In the genomic region with DNA sequence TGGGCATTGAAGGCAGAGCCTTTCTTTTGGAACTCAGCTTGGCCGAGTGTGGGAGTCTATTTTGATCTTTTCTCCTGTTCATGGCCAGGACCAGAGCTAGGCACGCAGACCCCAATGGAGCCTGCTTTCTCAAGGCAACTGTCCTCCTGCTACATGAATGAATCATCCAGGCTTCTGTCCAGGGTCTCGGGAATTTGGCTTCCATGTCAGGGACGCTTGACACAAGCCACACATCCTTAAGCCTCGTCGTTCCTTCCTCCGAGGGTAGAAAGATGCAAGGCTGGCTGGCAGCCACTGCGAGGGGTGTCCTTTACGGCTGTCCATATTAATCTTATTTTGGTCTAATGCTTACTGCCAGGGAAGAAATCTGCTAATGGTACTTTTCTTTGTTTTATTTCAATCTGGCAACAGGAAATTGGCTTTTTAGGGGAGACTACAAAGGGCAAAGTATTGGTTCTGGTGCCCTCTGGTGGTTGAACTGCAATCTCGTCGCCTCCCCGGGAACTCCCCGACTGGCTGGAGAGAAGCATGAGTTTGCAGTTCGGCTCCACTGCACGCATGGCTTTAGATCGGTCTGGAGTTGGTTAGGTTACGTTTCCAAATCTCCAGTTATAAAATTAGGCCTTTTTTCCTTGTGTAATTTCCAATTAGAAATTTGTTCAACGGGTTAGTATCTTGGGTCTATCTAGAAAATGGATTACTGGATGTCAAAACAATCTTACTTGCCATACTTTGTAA, we compare ENCODE assay signal across 1 cellular context.
TF ChIP-seq lines count a peak whose summit lies in the region.

No MANE protein-coding gene starts in this region.

TF ChIP-seq in HepG2, 621 proteins besides CTCF, POLR2A, EP300 and RAD21 (continued from another document and continues in another):
- TF ChIP-seq, protein P1, sequence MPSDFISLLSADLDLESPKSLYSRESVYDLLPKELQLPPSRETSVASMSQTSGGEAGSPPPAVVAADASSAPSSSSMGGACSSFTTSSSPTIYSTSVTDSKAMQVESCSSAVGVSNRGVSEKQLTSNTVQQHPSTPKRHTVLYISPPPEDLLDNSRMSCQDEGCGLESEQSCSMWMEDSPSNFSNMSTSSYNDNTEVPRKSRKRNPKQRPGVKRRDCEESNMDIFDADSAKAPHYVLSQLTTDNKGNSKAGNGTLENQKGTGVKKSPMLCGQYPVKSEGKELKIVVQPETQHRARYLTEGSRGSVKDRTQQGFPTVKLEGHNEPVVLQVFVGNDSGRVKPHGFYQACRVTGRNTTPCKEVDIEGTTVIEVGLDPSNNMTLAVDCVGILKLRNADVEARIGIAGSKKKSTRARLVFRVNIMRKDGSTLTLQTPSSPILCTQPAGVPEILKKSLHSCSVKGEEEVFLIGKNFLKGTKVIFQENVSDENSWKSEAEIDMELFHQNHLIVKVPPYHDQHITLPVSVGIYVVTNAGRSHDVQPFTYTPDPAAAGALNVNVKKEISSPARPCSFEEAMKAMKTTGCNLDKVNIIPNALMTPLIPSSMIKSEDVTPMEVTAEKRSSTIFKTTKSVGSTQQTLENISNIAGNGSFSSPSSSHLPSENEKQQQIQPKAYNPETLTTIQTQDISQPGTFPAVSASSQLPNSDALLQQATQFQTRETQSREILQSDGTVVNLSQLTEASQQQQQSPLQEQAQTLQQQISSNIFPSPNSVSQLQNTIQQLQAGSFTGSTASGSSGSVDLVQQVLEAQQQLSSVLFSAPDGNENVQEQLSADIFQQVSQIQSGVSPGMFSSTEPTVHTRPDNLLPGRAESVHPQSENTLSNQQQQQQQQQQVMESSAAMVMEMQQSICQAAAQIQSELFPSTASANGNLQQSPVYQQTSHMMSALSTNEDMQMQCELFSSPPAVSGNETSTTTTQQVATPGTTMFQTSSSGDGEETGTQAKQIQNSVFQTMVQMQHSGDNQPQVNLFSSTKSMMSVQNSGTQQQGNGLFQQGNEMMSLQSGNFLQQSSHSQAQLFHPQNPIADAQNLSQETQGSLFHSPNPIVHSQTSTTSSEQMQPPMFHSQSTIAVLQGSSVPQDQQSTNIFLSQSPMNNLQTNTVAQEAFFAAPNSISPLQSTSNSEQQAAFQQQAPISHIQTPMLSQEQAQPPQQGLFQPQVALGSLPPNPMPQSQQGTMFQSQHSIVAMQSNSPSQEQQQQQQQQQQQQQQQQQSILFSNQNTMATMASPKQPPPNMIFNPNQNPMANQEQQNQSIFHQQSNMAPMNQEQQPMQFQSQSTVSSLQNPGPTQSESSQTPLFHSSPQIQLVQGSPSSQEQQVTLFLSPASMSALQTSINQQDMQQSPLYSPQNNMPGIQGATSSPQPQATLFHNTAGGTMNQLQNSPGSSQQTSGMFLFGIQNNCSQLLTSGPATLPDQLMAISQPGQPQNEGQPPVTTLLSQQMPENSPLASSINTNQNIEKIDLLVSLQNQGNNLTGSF (CRISPR knock-in tag; IDR thresholded peaks at IDR 0.05): no peak
- TF ChIP-seq HDAC1 (CRISPR knock-in tag; IDR thresholded peaks at IDR 0.05): peak; percentile 65
- no peak for TF ChIP-seq RBFOX2 (IDR thresholded peaks at IDR 0.05; ENCODE audit: low read depth, low read length)
- no peak for TF ChIP-seq SNAPC2 (CRISPR knock-in tag; IDR thresholded peaks at IDR 0.05)
- peak; percentile 48 for TF ChIP-seq YY1 (IDR thresholded peaks at IDR 0.05; ENCODE audit: insufficient read depth, insufficient replicate concordance, low read depth, low read length)
- no peak for TF ChIP-seq ZNF713 (CRISPR knock-in tag; IDR thresholded peaks at IDR 0.05)
- TF ChIP-seq MAFF (IDR thresholded peaks at IDR 0.05; ENCODE audit: low read depth, low read length): peak; percentile 24; the same call in 1 of the 2 replicates
- TF ChIP-seq PHF21A (CRISPR knock-in tag; IDR thresholded peaks at IDR 0.05): peak; percentile 66; the same call in 1 of the 2 replicates
- TF ChIP-seq PITX1 (CRISPR knock-in tag; IDR thresholded peaks at IDR 0.05): 0 out of 2 replicates have a peak, but pooled peaks have one; percentile 29
- TF ChIP-seq ZNF550 (CRISPR knock-in tag; IDR thresholded peaks at IDR 0.05; ENCODE audit: borderline replicate concordance): no peak
- TF ChIP-seq NR2F1 (CRISPR knock-in tag; IDR thresholded peaks at IDR 0.05): 0 out of 4 replicates have a peak, but pooled peaks of 1 of the 2 experiments have one; percentile 17
- no peak for TF ChIP-seq KLF13 (CRISPR knock-in tag; IDR thresholded peaks at IDR 0.05)
- TF ChIP-seq GABPB1 (CRISPR knock-in tag; IDR thresholded peaks at IDR 0.05): peak; percentile 41
- TF ChIP-seq, protein P2, sequence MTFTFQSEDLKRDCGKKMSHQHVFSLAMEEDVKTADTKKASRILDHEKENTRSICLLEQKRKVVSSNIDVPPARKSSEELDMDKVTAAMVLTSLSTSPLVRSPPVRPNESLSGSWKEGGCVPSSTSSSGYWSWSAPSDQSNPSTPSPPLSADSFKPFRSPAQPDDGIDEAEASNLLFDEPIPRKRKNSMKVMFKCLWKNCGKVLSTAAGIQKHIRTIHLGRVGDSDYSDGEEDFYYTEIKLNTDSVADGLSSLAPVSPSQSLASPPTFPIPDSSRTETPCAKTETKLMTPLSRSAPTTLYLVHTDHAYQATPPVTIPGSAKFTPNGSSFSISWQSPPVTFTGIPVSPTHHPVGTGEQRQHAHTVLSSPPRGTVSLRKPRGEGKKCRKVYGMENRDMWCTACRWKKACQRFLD (CRISPR knock-in tag; IDR thresholded peaks at IDR 0.05; ENCODE audit: borderline replicate concordance): no peak
- TF ChIP-seq FOSL2 (CRISPR knock-in tag; IDR thresholded peaks at IDR 0.05): peak; percentile 46
- peak; percentile 58; the same call in 1 of the 2 replicates for TF ChIP-seq RXRB (CRISPR knock-in tag; IDR thresholded peaks at IDR 0.05; ENCODE audit: borderline replicate concordance)
- TF ChIP-seq, protein P3, sequence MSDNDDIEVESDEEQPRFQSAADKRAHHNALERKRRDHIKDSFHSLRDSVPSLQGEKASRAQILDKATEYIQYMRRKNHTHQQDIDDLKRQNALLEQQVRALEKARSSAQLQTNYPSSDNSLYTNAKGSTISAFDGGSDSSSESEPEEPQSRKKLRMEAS (IDR thresholded peaks at IDR 0.05): peak; percentile 69
- TF ChIP-seq TMF1 (CRISPR knock-in tag; IDR thresholded peaks at IDR 0.05; ENCODE audit: low read depth): no peak
- TF ChIP-seq, protein P4, sequence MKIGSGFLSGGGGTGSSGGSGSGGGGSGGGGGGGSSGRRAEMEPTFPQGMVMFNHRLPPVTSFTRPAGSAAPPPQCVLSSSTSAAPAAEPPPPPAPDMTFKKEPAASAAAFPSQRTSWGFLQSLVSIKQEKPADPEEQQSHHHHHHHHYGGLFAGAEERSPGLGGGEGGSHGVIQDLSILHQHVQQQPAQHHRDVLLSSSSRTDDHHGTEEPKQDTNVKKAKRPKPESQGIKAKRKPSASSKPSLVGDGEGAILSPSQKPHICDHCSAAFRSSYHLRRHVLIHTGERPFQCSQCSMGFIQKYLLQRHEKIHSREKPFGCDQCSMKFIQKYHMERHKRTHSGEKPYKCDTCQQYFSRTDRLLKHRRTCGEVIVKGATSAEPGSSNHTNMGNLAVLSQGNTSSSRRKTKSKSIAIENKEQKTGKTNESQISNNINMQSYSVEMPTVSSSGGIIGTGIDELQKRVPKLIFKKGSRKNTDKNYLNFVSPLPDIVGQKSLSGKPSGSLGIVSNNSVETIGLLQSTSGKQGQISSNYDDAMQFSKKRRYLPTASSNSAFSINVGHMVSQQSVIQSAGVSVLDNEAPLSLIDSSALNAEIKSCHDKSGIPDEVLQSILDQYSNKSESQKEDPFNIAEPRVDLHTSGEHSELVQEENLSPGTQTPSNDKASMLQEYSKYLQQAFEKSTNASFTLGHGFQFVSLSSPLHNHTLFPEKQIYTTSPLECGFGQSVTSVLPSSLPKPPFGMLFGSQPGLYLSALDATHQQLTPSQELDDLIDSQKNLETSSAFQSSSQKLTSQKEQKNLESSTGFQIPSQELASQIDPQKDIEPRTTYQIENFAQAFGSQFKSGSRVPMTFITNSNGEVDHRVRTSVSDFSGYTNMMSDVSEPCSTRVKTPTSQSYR (CRISPR knock-in tag; IDR thresholded peaks at IDR 0.05; ENCODE audit: borderline replicate concordance): no peak
- no peak for TF ChIP-seq ADNP (CRISPR knock-in tag; IDR thresholded peaks at IDR 0.05)
- TF ChIP-seq RFXANK (CRISPR knock-in tag; IDR thresholded peaks at IDR 0.05): 0 out of 2 replicates have a peak, but pooled peaks have one; percentile 57
- TF ChIP-seq, protein P5, sequence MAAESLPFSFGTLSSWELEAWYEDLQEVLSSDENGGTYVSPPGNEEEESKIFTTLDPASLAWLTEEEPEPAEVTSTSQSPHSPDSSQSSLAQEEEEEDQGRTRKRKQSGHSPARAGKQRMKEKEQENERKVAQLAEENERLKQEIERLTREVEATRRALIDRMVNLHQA (CRISPR knock-in tag; IDR thresholded peaks at IDR 0.05): no peak
- peak; percentile 57; the same call in 1 of the 2 replicates for TF ChIP-seq ZNF556 (CRISPR knock-in tag; IDR thresholded peaks at IDR 0.05; ENCODE audit: borderline replicate concordance)
- TF ChIP-seq MYC (CRISPR knock-in tag; IDR thresholded peaks at IDR 0.05; ENCODE audit: borderline replicate concordance): peak; percentile 40; the same call in 1 of the 2 replicates
- TF ChIP-seq ZNF546 (CRISPR knock-in tag; conservative IDR thresholded peaks at IDR 0.05): no peak
- no peak for TF ChIP-seq ZNF354B (CRISPR knock-in tag; IDR thresholded peaks at IDR 0.05)
- TF ChIP-seq, protein P6, sequence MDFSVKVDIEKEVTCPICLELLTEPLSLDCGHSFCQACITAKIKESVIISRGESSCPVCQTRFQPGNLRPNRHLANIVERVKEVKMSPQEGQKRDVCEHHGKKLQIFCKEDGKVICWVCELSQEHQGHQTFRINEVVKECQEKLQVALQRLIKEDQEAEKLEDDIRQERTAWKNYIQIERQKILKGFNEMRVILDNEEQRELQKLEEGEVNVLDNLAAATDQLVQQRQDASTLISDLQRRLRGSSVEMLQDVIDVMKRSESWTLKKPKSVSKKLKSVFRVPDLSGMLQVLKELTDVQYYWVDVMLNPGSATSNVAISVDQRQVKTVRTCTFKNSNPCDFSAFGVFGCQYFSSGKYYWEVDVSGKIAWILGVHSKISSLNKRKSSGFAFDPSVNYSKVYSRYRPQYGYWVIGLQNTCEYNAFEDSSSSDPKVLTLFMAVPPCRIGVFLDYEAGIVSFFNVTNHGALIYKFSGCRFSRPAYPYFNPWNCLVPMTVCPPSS (IDR thresholded peaks at IDR 0.05): no peak
- 0 out of 2 replicates have a peak, but pooled peaks have one; percentile 20 for TF ChIP-seq ELF1 (CRISPR knock-in tag; IDR thresholded peaks at IDR 0.05)
- peak; percentile 35; the same call in 1 of the 2 replicates for TF ChIP-seq MIXL1 (CRISPR knock-in tag; IDR thresholded peaks at IDR 0.05)
- TF ChIP-seq SOX13 (IDR thresholded peaks at IDR 0.05): no peak
- TF ChIP-seq SOX13 (CRISPR knock-in tag; conservative IDR thresholded peaks at IDR 0.05 in 1 of 2, IDR thresholded peaks at IDR 0.05 in 1 of 2): peak in 1 of 2 experiments; percentile 31; a peak in 1 of 4 replicates
- TF ChIP-seq NFE2 (CRISPR knock-in tag; IDR thresholded peaks at IDR 0.05): peak; percentile 25; the same call in 1 of the 2 replicates
- TF ChIP-seq, protein P7, sequence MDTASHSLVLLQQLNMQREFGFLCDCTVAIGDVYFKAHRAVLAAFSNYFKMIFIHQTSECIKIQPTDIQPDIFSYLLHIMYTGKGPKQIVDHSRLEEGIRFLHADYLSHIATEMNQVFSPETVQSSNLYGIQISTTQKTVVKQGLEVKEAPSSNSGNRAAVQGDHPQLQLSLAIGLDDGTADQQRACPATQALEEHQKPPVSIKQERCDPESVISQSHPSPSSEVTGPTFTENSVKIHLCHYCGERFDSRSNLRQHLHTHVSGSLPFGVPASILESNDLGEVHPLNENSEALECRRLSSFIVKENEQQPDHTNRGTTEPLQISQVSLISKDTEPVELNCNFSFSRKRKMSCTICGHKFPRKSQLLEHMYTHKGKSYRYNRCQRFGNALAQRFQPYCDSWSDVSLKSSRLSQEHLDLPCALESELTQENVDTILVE (CRISPR knock-in tag; IDR thresholded peaks at IDR 0.05): peak; percentile 24; the same call in 1 of the 2 replicates
- no peak for TF ChIP-seq ZNF451 (CRISPR knock-in tag; IDR thresholded peaks at IDR 0.05)
- TF ChIP-seq, protein P8, sequence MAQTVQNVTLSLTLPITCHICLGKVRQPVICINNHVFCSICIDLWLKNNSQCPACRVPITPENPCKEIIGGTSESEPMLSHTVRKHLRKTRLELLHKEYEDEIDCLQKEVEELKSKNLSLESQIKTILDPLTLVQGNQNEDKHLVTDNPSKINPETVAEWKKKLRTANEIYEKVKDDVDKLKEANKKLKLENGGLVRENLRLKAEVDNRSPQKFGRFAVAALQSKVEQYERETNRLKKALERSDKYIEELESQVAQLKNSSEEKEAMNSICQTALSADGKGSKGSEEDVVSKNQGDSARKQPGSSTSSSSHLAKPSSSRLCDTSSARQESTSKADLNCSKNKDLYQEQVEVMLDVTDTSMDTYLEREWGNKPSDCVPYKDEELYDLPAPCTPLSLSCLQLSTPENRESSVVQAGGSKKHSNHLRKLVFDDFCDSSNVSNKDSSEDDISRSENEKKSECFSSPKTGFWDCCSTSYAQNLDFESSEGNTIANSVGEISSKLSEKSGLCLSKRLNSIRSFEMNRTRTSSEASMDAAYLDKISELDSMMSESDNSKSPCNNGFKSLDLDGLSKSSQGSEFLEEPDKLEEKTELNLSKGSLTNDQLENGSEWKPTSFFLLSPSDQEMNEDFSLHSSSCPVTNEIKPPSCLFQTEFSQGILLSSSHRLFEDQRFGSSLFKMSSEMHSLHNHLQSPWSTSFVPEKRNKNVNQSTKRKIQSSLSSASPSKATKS (CRISPR knock-in tag; IDR thresholded peaks at IDR 0.05): 0 out of 2 replicates have a peak, but pooled peaks have one; percentile 30
- TF ChIP-seq PPARG (CRISPR knock-in tag; conservative IDR thresholded peaks at IDR 0.05): peak; percentile 48; the same call in 1 of the 2 replicates
- 0 out of 2 replicates have a peak, but pooled peaks have one; percentile 33 for TF ChIP-seq ETV5 (CRISPR knock-in tag; IDR thresholded peaks at IDR 0.05; ENCODE audit: borderline replicate concordance)
- TF ChIP-seq JARID2 (CRISPR knock-in tag; IDR thresholded peaks at IDR 0.05; ENCODE audit: insufficient replicate concordance): no peak
- TF ChIP-seq RFX1 (IDR thresholded peaks at IDR 0.05): no peak
- no peak for TF ChIP-seq PHF20 (CRISPR knock-in tag; IDR thresholded peaks at IDR 0.05)
- no peak for TF ChIP-seq ZNF678 (CRISPR knock-in tag; IDR thresholded peaks at IDR 0.05)
- TF ChIP-seq GATAD2A (CRISPR knock-in tag; IDR thresholded peaks at IDR 0.05): peak; percentile 76
- no peak for TF ChIP-seq ZNF24 (IDR thresholded peaks at IDR 0.05)
- TF ChIP-seq ZNF34 (CRISPR knock-in tag; IDR thresholded peaks at IDR 0.05; ENCODE audit: borderline replicate concordance): no peak
- no peak for TF ChIP-seq CENPT (CRISPR knock-in tag; IDR thresholded peaks at IDR 0.05; ENCODE audit: low read depth)
